In genomic region chr19:46659151-46660007, GRCh38 we compare ENCODE assay signal across 8 cellular contexts. TPM values are rescaled to one million over a fixed set of nuclear protein-coding genes. Genes with fewer than 3 reads are reported as not detected.
DNase-seq lines count a peak whose midpoint lies in the region; ATAC-seq and TF ChIP-seq lines count a peak whose summit lies in the region.

No MANE protein-coding gene starts in this region.

- H3K27me3 ChIP-seq in fibroblast of lung (ENCODE audit: control insufficient read depth, insufficient read depth, low read length) (no peaks in the 10 kb centered on the region), parathyroid adenoma (ENCODE audit: control insufficient read depth, insufficient read depth, low read length) (no peaks in the 10 kb centered on the region)

- no peaks in the 10 kb centered on the region for H4K20me1 ChIP-seq in fibroblast of lung (ENCODE audit: control insufficient read depth, extremely low read depth, insufficient read depth, low read length)

- H3K36me3 ChIP-seq in SK-N-MC (ENCODE audit: insufficient read depth, low read length) (no peaks in the 10 kb centered on the region), fibroblast of lung (ENCODE audit: control insufficient read depth, insufficient read depth, low read length) (no peaks in the 10 kb centered on the region), parathyroid adenoma (ENCODE audit: control insufficient read depth, insufficient read depth, low read length) (no peaks in the 10 kb centered on the region)

- H3K9me3 ChIP-seq in SK-N-MC (ENCODE audit: low read depth, low read length) (no peaks in the 10 kb centered on the region), fibroblast of lung (ENCODE audit: control insufficient read depth, insufficient read depth, low read depth, low read length) (no peaks in the 10 kb centered on the region), parathyroid adenoma (ENCODE audit: control insufficient read depth, low read length) (no peaks in the 10 kb centered on the region)

- H3K79me2 ChIP-seq in fibroblast of lung (ENCODE audit: control insufficient read depth, insufficient read depth, low read length) (no peaks in the 10 kb centered on the region), parathyroid adenoma (no peaks in the 10 kb centered on the region)

- H3K9ac ChIP-seq in SK-N-MC (ENCODE audit: insufficient read length) (no peak overlapping the region), fibroblast of lung (ENCODE audit: insufficient read depth, low read length) (no peak overlapping the region), parathyroid adenoma (no peak overlapping the region)

- DNase-seq in DMS53 (lab: John Stamatoyannopoulos, UW) = peak; percentile 47
- no peak for DNase-seq in DMS53 treated with DMSO at 0.1 percent for 48 hours (lab: John Stamatoyannopoulos, UW; ENCODE audit: unreplicated experiment)
- no peak for DNase-seq in SK-N-MC (ENCODE audit: low read depth, low spot score)
- no peak for DNase-seq in fibroblast of lung (ENCODE audit: low read depth in 2 of 2)
- no peak for DNase-seq in DMS153 (lab: John Stamatoyannopoulos, UW)
- DNase-seq in GM19238 (ENCODE audit: insufficient read length, low spot score) = no peak

- H3K4me2 ChIP-seq in fibroblast of lung (ENCODE audit: extremely low read depth, insufficient read depth, low read length) (peak overlapping the region; percentile 97), parathyroid adenoma (ENCODE audit: low read length) (peak overlapping the region; percentile 84)

- H2AFZ ChIP-seq in fibroblast of lung (ENCODE audit: low read length) (peak overlapping the region; percentile 22), parathyroid adenoma (peak overlapping the region; percentile 84)

- peaks cover 7% of the 10 kb centered on the region for H3K4me1 ChIP-seq in fibroblast of lung (ENCODE audit: control insufficient read depth, extremely low read depth, insufficient read depth, low read length)
- peaks cover 13% of the 10 kb centered on the region for H3K4me1 ChIP-seq in parathyroid adenoma

- no peak for ATAC-seq in GM21576 (IDR thresholded peaks at IDR 0.05; ENCODE audit: unreplicated experiment)

- H3K27ac ChIP-seq in SK-N-MC = no peak overlapping the region
- H3K27ac ChIP-seq in fibroblast of lung (ENCODE audit: insufficient read depth, low read length) = no peak overlapping the region
- H3K27ac ChIP-seq in parathyroid adenoma = no peak overlapping the region

- H3K4me3 ChIP-seq in SK-N-MC (peak overlapping the region; percentile 84), fibroblast of lung (replicated peaks in 1 of 4; ENCODE audit: control extremely low read depth in 1 of 4, insufficient read depth in 1 of 4, low read depth in 3 of 4, low read length in 4 of 4) (peak overlapping the region; percentile 38 to 80 (median 62)), parathyroid adenoma (ENCODE audit: low read depth, low read length) (peak overlapping the region; percentile 60)

- TF ChIP-seq CTCF in fibroblast of lung (conservative IDR thresholded peaks at IDR 0.05 in 1 of 2, IDR thresholded peaks at IDR 0.05 in 1 of 2; ENCODE audit: low read depth in 1 of 2, low read length in 2 of 2) (no peak), parathyroid adenoma (IDR thresholded peaks at IDR 0.05) (no peak)

RNA-seq across cellular contexts. Expression of gene DACT3, which starts 1.6 kb away (rescaled TPM):
- 4.1 and 5.6 TPM in 2 replicates for total RNA-seq in fibroblast of lung
- polyA plus RNA-seq in fibroblast of lung = 9.3 and 11.5 TPM in 2 replicates
- 9.4 and 12.0 TPM in 2 replicates for polyA plus RNA-seq in fibroblast of lung (2012)
- 5.3 and 7.0 TPM in 2 replicates for polyA minus RNA-seq in fibroblast of lung (ENCODE audit: low replicate concordance)

RNA-seq across cellular contexts. Expression of gene GNG8, which starts 23.4 kb away (rescaled TPM):
- total RNA-seq in fibroblast of lung = not detected in 2 replicates
- not detected in 2 replicates for polyA plus RNA-seq in fibroblast of lung
- not detected in 2 replicates for polyA plus RNA-seq in fibroblast of lung (2012)
- polyA minus RNA-seq in fibroblast of lung (ENCODE audit: low replicate concordance) = not detected in 2 replicates

RNA-seq across cellular contexts. Expression of gene PTGIR, which starts 34.5 kb away (rescaled TPM):
- 10.3 and 16.5 TPM in 2 replicates for total RNA-seq in fibroblast of lung
- polyA plus RNA-seq in fibroblast of lung = 8.4 and 27.8 TPM in 2 replicates
- polyA plus RNA-seq in fibroblast of lung (2012) = 16.1 and 39.3 TPM in 2 replicates
- polyA minus RNA-seq in fibroblast of lung (ENCODE audit: low replicate concordance) = 7.5 and 23.6 TPM in 2 replicates

RNA-seq across cellular contexts. Expression of gene PRKD2, which starts 57.5 kb away (rescaled TPM):
- 8.2 and 11.6 TPM in 2 replicates for total RNA-seq in fibroblast of lung
- polyA plus RNA-seq in fibroblast of lung = 8.1 and 10.8 TPM in 2 replicates
- 15.0 and 22.3 TPM in 2 replicates for polyA plus RNA-seq in fibroblast of lung (2012)
- 30.1 and 48.5 TPM in 2 replicates for polyA minus RNA-seq in fibroblast of lung (ENCODE audit: low replicate concordance)

RNA-seq across cellular contexts. Expression of gene CALM3, which starts 58.2 kb away (rescaled TPM):
- 92.5 and 160 TPM in 2 replicates for total RNA-seq in fibroblast of lung
- polyA plus RNA-seq in fibroblast of lung = 901 and 1,408 TPM in 2 replicates
- 511 and 655 TPM in 2 replicates for polyA plus RNA-seq in fibroblast of lung (2012)
- polyA minus RNA-seq in fibroblast of lung (ENCODE audit: low replicate concordance) = 254 and 316 TPM in 2 replicates
